Comparison of ENCODE assay signal across 11 cellular contexts in genomic region chr1:35706846-35707245, GRCh38. TPM values are rescaled to one million over a fixed set of nuclear protein-coding genes. Genes with fewer than 3 reads are reported as not detected.
DNase-seq lines count a peak whose midpoint lies in the region; ATAC-seq and TF ChIP-seq lines count a peak whose summit lies in the region.
"Had no signal": no experiment of that assay in that cellular context is flagged by ENCODE, and none has a peak within 500 bp of the region (broad histone marks: within the 10 kb centered on the region; RNA-seq: fewer than 3 reads in every experiment).

No MANE protein-coding gene starts in this region.

- 54% methylated on average over 13 of the region's 13 CpGs for WGBS in HUES64

- H3K4me3 Mint-ChIP-seq in central memory CD8-positive, alpha-beta T cell: peak overlapping the region; percentile 80
- H3K4me3 Mint-ChIP-seq in nephron progenitor cell: peak overlapping the region; percentile 85

- H3K27ac Mint-ChIP-seq in central memory CD8-positive, alpha-beta T cell (ENCODE audit: low read depth): peak overlapping the region; percentile 26
- H3K27ac Mint-ChIP-seq in nephron progenitor cell: no peak overlapping the region

- peak overlapping the region; percentile 66 for H3K4me3 ChIP-seq in HUES64 (ENCODE audit: low read length)

- no peak overlapping the region for H3K27ac ChIP-seq in HUES64 (ENCODE audit: low read depth, low read length)
- H3K27ac ChIP-seq: gastrocnemius medialis, neutrophil had no signal

- DNase-seq in NCI-H82 (lab: John Stamatoyannopoulos, UW) (peak; percentile 54), NCI-H82 treated with DMSO at 0.1 percent for 48 hours (lab: John Stamatoyannopoulos, UW; ENCODE audit: unreplicated experiment) (no peak), nephron progenitor cell (no peak), 8988T (no peak), DMS153 (lab: John Stamatoyannopoulos, UW) (no peak)
- no peak for DNase-seq in central memory CD8-positive, alpha-beta T cell (ENCODE audit: low spot score in 2 of 2)
- no peak for DNase-seq in central memory CD4-positive, alpha-beta T cell
- DNase-seq: gastrocnemius medialis, NCI-H2107 had no signal

- peak overlapping the region; percentile 13; the same call in 1 of the 2 replicates for H3K9ac ChIP-seq in HUES64 (ENCODE audit: low read depth, low read length)

- H3K4me1 ChIP-seq in HUES64 (ENCODE audit: insufficient read depth, low read length): peaks cover 21% of the 10 kb centered on the region
- H3K4me1 ChIP-seq: gastrocnemius medialis had no signal

- peaks cover 14% of the 10 kb centered on the region for H3K27me3 Mint-ChIP-seq in central memory CD8-positive, alpha-beta T cell
- peaks cover 68% of the 10 kb centered on the region for H3K27me3 Mint-ChIP-seq in nephron progenitor cell (ENCODE audit: low read depth, poor library complexity)

- H3K36me3 ChIP-seq in HUES64 (ENCODE audit: insufficient read depth, low read length): no peaks in the 10 kb centered on the region
- H3K36me3 ChIP-seq: gastrocnemius medialis, neutrophil had no signal

- H3K9me3 ChIP-seq in HUES64 (ENCODE audit: insufficient read depth, low read depth, low read length): no peaks in the 10 kb centered on the region
- H3K9me3 ChIP-seq: gastrocnemius medialis, neutrophil had no signal

- ATAC-seq in central memory CD8-positive, alpha-beta T cell (replicated peaks; ENCODE audit: extremely low read depth, poor library complexity, severe bottlenecking): no peak
- ATAC-seq: gastrocnemius medialis had no signal

- H3K9me3 Mint-ChIP-seq in central memory CD8-positive, alpha-beta T cell: no peaks in the 10 kb centered on the region
- H3K9me3 Mint-ChIP-seq in nephron progenitor cell: no peaks in the 10 kb centered on the region

- H3K36me3 Mint-ChIP-seq in central memory CD8-positive, alpha-beta T cell (ENCODE audit: insufficient read depth): peaks cover 2% of the 10 kb centered on the region
- no peaks in the 10 kb centered on the region for H3K36me3 Mint-ChIP-seq in nephron progenitor cell (ENCODE audit: low read depth)

- peaks cover 16% of the 10 kb centered on the region; the same call in 1 of the 2 replicates for H3K27me3 ChIP-seq in HUES64 (ENCODE audit: insufficient read depth, low read length)

- no peak for TF ChIP-seq CTCF in nephron progenitor cell (IDR thresholded peaks at IDR 0.05)

- H3K4me1 Mint-ChIP-seq in central memory CD8-positive, alpha-beta T cell: peaks cover 24% of the 10 kb centered on the region
- peaks cover 22% of the 10 kb centered on the region for H3K4me1 Mint-ChIP-seq in nephron progenitor cell

RNA-seq across cellular contexts. Expression of gene C1orf216, which starts 11.8 kb away (rescaled TPM):
- 9.9 TPM for polyA plus RNA-seq in HUES64 (2013, experiment 1 of 2)
- polyA plus RNA-seq in HUES64 (2013, experiment 2 of 2): 8.4 TPM
